ENCODE assay signal across 19 cellular contexts in the genomic region with DNA sequence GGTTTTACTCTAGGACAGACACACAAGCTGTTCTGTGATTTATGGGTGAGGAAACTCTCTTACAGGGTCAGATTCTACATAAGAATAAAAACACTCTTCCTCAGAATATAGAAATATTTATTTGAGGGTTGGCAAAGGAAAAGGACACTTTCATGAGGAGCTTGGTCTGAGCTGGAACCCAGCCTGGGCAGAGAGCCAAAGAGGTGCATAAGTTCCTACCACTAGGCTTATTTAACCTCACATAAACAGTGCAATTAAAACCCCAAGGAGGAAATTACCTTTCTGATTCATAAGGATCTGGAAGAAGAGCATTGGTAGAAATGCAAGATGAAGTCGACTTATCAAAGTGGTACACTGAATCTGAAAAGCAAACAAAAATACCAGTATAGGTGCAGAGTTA. TPM values are rescaled to one million over a fixed set of nuclear protein-coding genes. Genes with fewer than 3 reads are reported as not detected.
DNase-seq lines count a peak whose midpoint lies in the region; ATAC-seq and TF ChIP-seq lines count a peak whose summit lies in the region.
"Had no signal": no experiment of that assay in that cellular context is flagged by ENCODE, and none has a peak within 500 bp of the region (broad histone marks: within the 10 kb centered on the region; RNA-seq: fewer than 3 reads in every experiment).

No MANE protein-coding gene starts in this region.

- DNase-seq in ELR (ENCODE audit: low read depth) (peak; percentile 9), M059J (ENCODE audit: low read depth) (peak; percentile 66), mucosa of descending colon (peak in 2 of 3 donors; percentile 49 to 61), PC-9 (no peak)
- no peak for DNase-seq in activated naive CD8-positive, alpha-beta T cell treated with anti-CD3 and anti-CD28 coated beads, Interleukin-2, amount 50 U/mL, for 24 hours
- DNase-seq: activated CD4-positive, alpha-beta T cell treated with anti-CD3 and anti-CD28 coated beads for 36 hours; activated gamma-delta T cell treated with Interleukin-2 at 50 U/mL for 16 hours; AML-193; aorta; Calu3; effector CD4-positive, alpha-beta T cell; hypothalamus; NCI-H1092; NCI-H2227 treated with DMSO at 0.1 percent for 48 hours; right lobe of liver; stimulated activated CD4-positive, alpha-beta T cell treated with anti-CD3 and anti-CD28 coated beads, Interleukin-1b, Interleukin-23, amount 100 ng/mL, for 48 hours had no signal

- peak overlapping the region in 3 of 5 experiments; percentile 11 to 60 (median 44) for H3K27ac Mint-ChIP-seq in brain
- H3K27ac Mint-ChIP-seq in activated naive CD8-positive, alpha-beta T cell treated with anti-CD3 and anti-CD28 coated beads, Interleukin-2, amount 50 U/mL, for 24 hours = no peak overlapping the region
- H3K27ac Mint-ChIP-seq: activated CD4-positive, alpha-beta T cell treated with anti-CD3 and anti-CD28 coated beads for 36 hours had no signal

- H3K27ac ChIP-seq in PC-9 = no peak overlapping the region
- H3K27ac ChIP-seq: right lobe of liver, SJCRH30 had no signal

- H3K4me3 ChIP-seq in mucosa of descending colon (no peak overlapping the region), PC-9 (no peak overlapping the region)
- H3K4me3 ChIP-seq: right lobe of liver, SJCRH30 had no signal

- ATAC-seq in mucosa of descending colon (peak; percentile 65), GM19455 (IDR thresholded peaks at IDR 0.05; ENCODE audit: unreplicated experiment) (no peak)
- ATAC-seq in activated naive CD8-positive, alpha-beta T cell treated with anti-CD3 and anti-CD28 coated beads, Interleukin-2, amount 50 U/mL, for 24 hours = no peak
- ATAC-seq: activated CD4-positive, alpha-beta T cell treated with anti-CD3 and anti-CD28 coated beads for 36 hours; right lobe of liver had no signal

- no peaks in the 10 kb centered on the region for H3K36me3 ChIP-seq in mucosa of descending colon (ENCODE audit: low read depth)
- peaks cover 10% of the 10 kb centered on the region; the same call in 1 of the 2 replicates for H3K36me3 ChIP-seq in PC-9 (ENCODE audit: low read depth)

- no peaks in the 10 kb centered on the region for H3K9me2 ChIP-seq in PC-9 (ENCODE audit: insufficient read depth)

- H3K79me2 ChIP-seq in PC-9 (ENCODE audit: low read depth) = no peaks in the 10 kb centered on the region

- H2AFZ ChIP-seq in PC-9 = no peak overlapping the region

- peaks cover 0 to 2% (median 0%) of the 10 kb centered on the region in 5 experiments for H3K9me3 Mint-ChIP-seq in brain
- H3K9me3 Mint-ChIP-seq in activated naive CD8-positive, alpha-beta T cell treated with anti-CD3 and anti-CD28 coated beads, Interleukin-2, amount 50 U/mL, for 24 hours = no peaks in the 10 kb centered on the region

- H3K9me3 ChIP-seq in mucosa of descending colon = no peaks in the 10 kb centered on the region
- no peaks in the 10 kb centered on the region for H3K9me3 ChIP-seq in PC-9 (ENCODE audit: insufficient read depth, low read depth)
- H3K9me3 ChIP-seq: right lobe of liver, SJCRH30 had no signal

- no peaks in the 10 kb centered on the region for H3K27me3 Mint-ChIP-seq in brain
- H3K27me3 Mint-ChIP-seq in activated naive CD8-positive, alpha-beta T cell treated with anti-CD3 and anti-CD28 coated beads, Interleukin-2, amount 50 U/mL, for 24 hours = no peaks in the 10 kb centered on the region
- H3K27me3 Mint-ChIP-seq: activated CD4-positive, alpha-beta T cell treated with anti-CD3 and anti-CD28 coated beads for 36 hours had no signal

- H3K4me3 Mint-ChIP-seq in brain = no peak overlapping the region
- H3K4me3 Mint-ChIP-seq in activated naive CD8-positive, alpha-beta T cell treated with anti-CD3 and anti-CD28 coated beads, Interleukin-2, amount 50 U/mL, for 24 hours = no peak overlapping the region
- H3K4me3 Mint-ChIP-seq: activated CD4-positive, alpha-beta T cell treated with anti-CD3 and anti-CD28 coated beads for 36 hours had no signal

- intact Hi-C loops in mucosa of descending colon (cut with DNase I, micrococcal nuclease) = no loop called here
- intact Hi-C loops in PC-9 (cut with micrococcal nuclease; ENCODE audit: unreplicated experiment) = loop anchor here (10.0 kb wide), 1 partner anchor 118 kb away; no protein-coding TSS in a partner anchor

- 0 out of 2 replicates have a peak, but pooled peaks cover 2% of the 10 kb centered on the region for H4K20me1 ChIP-seq in PC-9 (ENCODE audit: insufficient read depth)

- peaks cover 36% of the 10 kb centered on the region for H3K4me1 Mint-ChIP-seq in brain
- peaks cover 10% of the 10 kb centered on the region for H3K4me1 Mint-ChIP-seq in activated naive CD8-positive, alpha-beta T cell treated with anti-CD3 and anti-CD28 coated beads, Interleukin-2, amount 50 U/mL, for 24 hours
- H3K4me1 Mint-ChIP-seq: activated CD4-positive, alpha-beta T cell treated with anti-CD3 and anti-CD28 coated beads for 36 hours had no signal

- H3F3A ChIP-seq in PC-9 (ENCODE audit: insufficient read depth, low read depth) = no peaks in the 10 kb centered on the region

- no peaks in the 10 kb centered on the region for H3K27me3 ChIP-seq in PC-9 (ENCODE audit: insufficient read depth, low read depth)
- H3K27me3 ChIP-seq: right lobe of liver, SJCRH30 had no signal

- H3K4me2 ChIP-seq in PC-9 = no peak overlapping the region

- POLR2A ChIA-PET in PC-9 (lab: Charles Lee; ENCODE audit: unreplicated experiment) = no interaction called here

- no peak for TF ChIP-seq CTCF in brain (conservative IDR thresholded peaks at IDR 0.05)
- TF ChIP-seq CTCF in mucosa of descending colon (IDR thresholded peaks at IDR 0.05) = no peak
- TF ChIP-seq CTCF in PC-9 (conservative IDR thresholded peaks at IDR 0.05) = no peak

- H3K4me1 ChIP-seq in mucosa of descending colon (ENCODE audit: low read depth) = peaks cover 4% of the 10 kb centered on the region
- no peaks in the 10 kb centered on the region for H3K4me1 ChIP-seq in PC-9 (replicated peaks; ENCODE audit: insufficient read depth)
- H3K4me1 ChIP-seq: right lobe of liver, SJCRH30 had no signal

- CTCF ChIA-PET in PC-9 (lab: Charles Lee) = no interaction called here

- BruUV-seq in PC-9 (replicated peaks; lab: Mats Ljungman, UMichigan) = no TSS peak

- peaks cover 83% of the 10 kb centered on the region for H3K36me3 Mint-ChIP-seq in brain
- peaks cover 45% of the 10 kb centered on the region for H3K36me3 Mint-ChIP-seq in activated naive CD8-positive, alpha-beta T cell treated with anti-CD3 and anti-CD28 coated beads, Interleukin-2, amount 50 U/mL, for 24 hours (ENCODE audit: low read depth)

RNA-seq across cellular contexts. Expression of gene SETD7, which starts 32.9 kb away (rescaled TPM):
- 16.7 and 25.3 TPM in 2 replicates for total RNA-seq in M059J (2014; rRNA removed; shearing (Covaris generic))
- 18.3 TPM for polyA plus RNA-seq in brain (ENCODE audit: insufficient read depth, low read depth, low replicate concordance)
- 10 to 100 TPM; 10.2 to 68.4 (median 24.8) TPM for total RNA-seq in mucosa of descending colon
- total RNA-seq in PC-9 (2021) = 31.7 and 36.5 TPM in 2 replicates

Comparison
In these comparisons a context has a peak if more than half of its experiments do, and no peak if none do; other contexts are left out.
1. DNase-seq: peak in ELR (single experiment), M059J (single experiment) and mucosa of descending colon (2 of 3); none in PC-9 (0 of 2) and activated naive CD8-positive, alpha-beta T cell treated with anti-CD3 and anti-CD28 coated beads, Interleukin-2, amount 50 U/mL, for 24 hours (single experiment).